Comparison of ENCODE assay signal across 12 cellular contexts in the genomic region with DNA sequence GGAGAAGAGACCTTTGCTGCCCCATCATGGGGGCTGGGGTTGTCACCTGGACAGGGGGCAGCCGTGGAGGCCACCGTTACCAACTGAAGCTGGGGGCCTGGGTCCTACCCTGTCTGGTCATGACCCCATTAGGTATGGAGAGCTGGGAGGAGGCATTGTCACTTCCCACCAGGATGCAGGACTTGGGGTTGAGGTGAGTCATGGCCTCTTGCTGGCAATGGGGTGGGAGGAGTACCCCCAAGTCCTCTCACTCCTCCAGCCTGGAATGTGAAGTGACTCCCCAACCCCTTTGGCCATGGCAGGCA. TPM values are rescaled to one million over a fixed set of nuclear protein-coding genes. Genes with fewer than 3 reads are reported as not detected.
DNase-seq lines count a peak whose midpoint lies in the region; ATAC-seq and TF ChIP-seq lines count a peak whose summit lies in the region.
"Had no signal": no experiment of that assay in that cellular context is flagged by ENCODE, and none has a peak within 500 bp of the region (broad histone marks: within the 10 kb centered on the region; RNA-seq: fewer than 3 reads in every experiment).

No MANE protein-coding gene starts in this region.

- H3K36me3 ChIP-seq in esophagus squamous epithelium (peaks cover 0 to 42% (median 6%) of the 10 kb centered on the region in 3 donors), subcutaneous abdominal adipose tissue (ENCODE audit: control insufficient read depth in 5 of 5, insufficient read depth in 5 of 5, low read length in 5 of 5) (peaks cover 0 to 45% (median 38%) of the 10 kb centered on the region in 5 donors)

- TF ChIP-seq CTCF in esophagus squamous epithelium (IDR thresholded peaks at IDR 0.05): no peak

- no peak overlapping the region for H3K9ac ChIP-seq in subcutaneous abdominal adipose tissue (ENCODE audit: low read length in 5 of 5)

- H3K4me3 ChIP-seq in esophagus squamous epithelium (no peak overlapping the region), subcutaneous abdominal adipose tissue (ENCODE audit: low read depth in 1 of 5, low read length in 5 of 5) (no peak overlapping the region)
- H3K4me3 ChIP-seq: adrenal gland had no signal

- H3K4me1 ChIP-seq in esophagus squamous epithelium: peaks cover 62 to 97% (median 78%) of the 10 kb centered on the region in 3 donors
- peaks cover 30 to 96% (median 84%) of the 10 kb centered on the region in 5 donors for H3K4me1 ChIP-seq in subcutaneous abdominal adipose tissue (ENCODE audit: control insufficient read depth in 5 of 5, insufficient read depth in 5 of 5, low read length in 5 of 5)

- H3K27me3 Mint-ChIP-seq in activated T-cell treated with anti-CD3 and anti-CD28 coated beads, Interleukin-2, amount 50 U/mL, for 24 hours: peaks cover 3% of the 10 kb centered on the region
- no peaks in the 10 kb centered on the region for H3K27me3 Mint-ChIP-seq in activated T-helper 17 cell treated with anti-CD3 and anti-CD28 coated beads, Interleukin-2, amount 50 U/mL, for 72 hours

- H3K9me3 Mint-ChIP-seq in activated T-cell treated with anti-CD3 and anti-CD28 coated beads, Interleukin-2, amount 50 U/mL, for 24 hours: no peaks in the 10 kb centered on the region
- H3K9me3 Mint-ChIP-seq in activated T-helper 17 cell treated with anti-CD3 and anti-CD28 coated beads, Interleukin-2, amount 50 U/mL, for 72 hours: no peaks in the 10 kb centered on the region

- no peak overlapping the region for H3K4me3 Mint-ChIP-seq in activated T-cell treated with anti-CD3 and anti-CD28 coated beads, Interleukin-2, amount 50 U/mL, for 24 hours
- peak overlapping the region; percentile 94 for H3K4me3 Mint-ChIP-seq in activated T-helper 17 cell treated with anti-CD3 and anti-CD28 coated beads, Interleukin-2, amount 50 U/mL, for 72 hours

- no peak for TF ChIP-seq POLR2A in esophagus squamous epithelium (IDR thresholded peaks at IDR 0.05)

- ATAC-seq in activated T-helper 17 cell treated with anti-CD3 and anti-CD28 coated beads, Interleukin-2, amount 50 U/mL, for 72 hours (replicated peaks): no peak
- no peak for ATAC-seq in HG03280 (IDR thresholded peaks at IDR 0.05; ENCODE audit: unreplicated experiment)

- intact Hi-C loops in esophagus squamous epithelium (cut with DNase I): no loop called here

- H3K27me3 ChIP-seq in esophagus squamous epithelium (no peaks in the 10 kb centered on the region), subcutaneous abdominal adipose tissue (ENCODE audit: control insufficient read depth in 5 of 5, insufficient read depth in 4 of 5, low read length in 5 of 5) (peaks cover 0 to 2% (median 0%) of the 10 kb centered on the region in 5 donors)
- H3K27me3 ChIP-seq: adrenal gland had no signal

- H3K27ac ChIP-seq in esophagus squamous epithelium: peak overlapping the region in 3 of 4 donors; percentile 84 to 98 (median 88)
- peak overlapping the region; percentile 79 for H3K27ac ChIP-seq in subcutaneous abdominal adipose tissue (ENCODE audit: low read depth, low read length)

- peaks cover 90% of the 10 kb centered on the region for H3K4me1 Mint-ChIP-seq in activated T-cell treated with anti-CD3 and anti-CD28 coated beads, Interleukin-2, amount 50 U/mL, for 24 hours (ENCODE audit: low read depth)
- H3K4me1 Mint-ChIP-seq in activated T-helper 17 cell treated with anti-CD3 and anti-CD28 coated beads, Interleukin-2, amount 50 U/mL, for 72 hours: peaks cover 52% of the 10 kb centered on the region

- no peak for DNase-seq in activated T-cell treated with anti-CD3 and anti-CD28 coated beads, Interleukin-2, amount 50 U/mL, for 24 hours
- DNase-seq in activated T-cell treated with anti-CD3 and anti-CD28 coated beads for 4 hours (no peak), esophagus squamous epithelium (lab: John Stamatoyannopoulos, UW) (no peak), MV-4-11 (lab: John Stamatoyannopoulos, UW) (no peak), NCI-H82 (lab: John Stamatoyannopoulos, UW) (no peak)
- DNase-seq: activated CD4-positive, alpha-beta T cell treated with anti-CD3 and anti-CD28 coated beads, Interleukin-2, amount 50 U/mL, for 1 hour; adrenal gland; GOT3 had no signal

- peak overlapping the region; percentile 94 for H3K27ac Mint-ChIP-seq in activated T-cell treated with anti-CD3 and anti-CD28 coated beads, Interleukin-2, amount 50 U/mL, for 24 hours
- H3K27ac Mint-ChIP-seq in activated T-helper 17 cell treated with anti-CD3 and anti-CD28 coated beads, Interleukin-2, amount 50 U/mL, for 72 hours: peak overlapping the region; percentile 89

- no CpG with 5 or more reads among the region's 2 CpGs for WGBS in esophagus squamous epithelium, 2 donors

- H3K36me3 Mint-ChIP-seq in activated T-cell treated with anti-CD3 and anti-CD28 coated beads, Interleukin-2, amount 50 U/mL, for 24 hours (ENCODE audit: low read depth): peaks cover 70% of the 10 kb centered on the region
- H3K36me3 Mint-ChIP-seq in activated T-helper 17 cell treated with anti-CD3 and anti-CD28 coated beads, Interleukin-2, amount 50 U/mL, for 72 hours (ENCODE audit: low read depth): peaks cover 70% of the 10 kb centered on the region

- H3K9me3 ChIP-seq in esophagus squamous epithelium (no peaks in the 10 kb centered on the region), subcutaneous abdominal adipose tissue (ENCODE audit: control insufficient read depth in 5 of 5, low read length in 5 of 5) (no peaks in the 10 kb centered on the region)
- H3K9me3 ChIP-seq: adrenal gland had no signal

RNA-seq across cellular contexts. Expression of a gene that starts 9.0 kb away (rescaled TPM):
- 10 to 100 TPM; 78.1 to 86.8 TPM for total RNA-seq in activated T-helper 17 cell treated with anti-CD3 and anti-CD28 coated beads, Interleukin-2, amount 50 U/mL, for 72 hours
- total RNA-seq in esophagus squamous epithelium: 10 to 100 TPM; 30.3 to 50.9 (median 33.0) TPM

RNA-seq across cellular contexts. Expression of a gene that starts 29.9 kb away (rescaled TPM):
- 10 to 100 TPM; 29.0 to 31.3 TPM for total RNA-seq in activated T-helper 17 cell treated with anti-CD3 and anti-CD28 coated beads, Interleukin-2, amount 50 U/mL, for 72 hours
- total RNA-seq in esophagus squamous epithelium: 10 to 100 TPM; 15.2 to 37.0 (median 20.5) TPM

RNA-seq across cellular contexts. Expression of a gene that starts 32.7 kb away (rescaled TPM):
- 1 to 10 TPM in 1 of 2 donors, not detected in 1; 5.7 TPM for total RNA-seq in activated T-helper 17 cell treated with anti-CD3 and anti-CD28 coated beads, Interleukin-2, amount 50 U/mL, for 72 hours
- total RNA-seq in esophagus squamous epithelium: 1 to 10 TPM in 1 of 4 donors, not detected in 3; 3.7 TPM
- total RNA-seq: lung microvascular endothelial cell had no signal

RNA-seq across cellular contexts. Expression of a gene that starts 42.3 kb away (rescaled TPM):
- not detected for total RNA-seq in activated T-helper 17 cell treated with anti-CD3 and anti-CD28 coated beads, Interleukin-2, amount 50 U/mL, for 72 hours
- total RNA-seq in esophagus squamous epithelium: not detected
- total RNA-seq: lung microvascular endothelial cell had no signal

RNA-seq across cellular contexts. Expression of a gene that starts 57.0 kb away (rescaled TPM):
- total RNA-seq in activated T-helper 17 cell treated with anti-CD3 and anti-CD28 coated beads, Interleukin-2, amount 50 U/mL, for 72 hours: 100 to 1,000 TPM; 171 to 175 TPM
- total RNA-seq in esophagus squamous epithelium: 10 to 100 TPM; 45.0 to 79.5 (median 51.0) TPM
